29 cellular contexts compared by ENCODE assay signal in genomic region chr13:112965103-112965502, GRCh38. TPM values are rescaled to one million over a fixed set of nuclear protein-coding genes. Genes with fewer than 3 reads are reported as not detected.
DNase-seq lines count a peak whose midpoint lies in the region; ATAC-seq and TF ChIP-seq lines count a peak whose summit lies in the region.
"Had no signal": no experiment of that assay in that cellular context is flagged by ENCODE, and none has a peak within 500 bp of the region (broad histone marks: within the 10 kb centered on the region; RNA-seq: fewer than 3 reads in every experiment).

No MANE protein-coding gene starts in this region.

- H3K14ac ChIP-seq in trophoblast cell (ENCODE audit: low read length): no peak overlapping the region

- H3K9me2 ChIP-seq in GM23338 (ENCODE audit: insufficient read depth): no peaks in the 10 kb centered on the region

- TF ChIP-seq CTCF in upper lobe of right lung (IDR thresholded peaks at IDR 0.05): no peak
- no peak for TF ChIP-seq CTCF in GM23338 (conservative IDR thresholded peaks at IDR 0.05; ENCODE audit: low read depth in 2 of 2)

- H3K9me3 ChIP-seq in right cardiac atrium (ENCODE audit: control insufficient read depth, low read length) (no peaks in the 10 kb centered on the region), trophoblast cell (ENCODE audit: insufficient read depth, low read depth, low read length) (peaks cover 9% of the 10 kb centered on the region), upper lobe of right lung (no peaks in the 10 kb centered on the region)
- H3K9me3 ChIP-seq: adrenal gland, breast epithelium, SJCRH30 had no signal

- no peak overlapping the region for H3K23ac ChIP-seq in trophoblast cell (ENCODE audit: low read length)

- H2AK5ac ChIP-seq in trophoblast cell (ENCODE audit: low read length): no peak overlapping the region

- H3K36me3 Mint-ChIP-seq in activated T-helper 1 cell treated with anti-CD3 and anti-CD28 coated beads, Interleukin-12 subunit alpha, Interleukin-12 subunit beta, Interleukin-2, Interleukin-4 antibody, amounts not matched to agents 30 ng/mL and 10 ng/mL and 1 ng/mL, durations not matched to agents 14 hours and 24 hours and 36 hours (ENCODE audit: low read depth): no peaks in the 10 kb centered on the region
- no peaks in the 10 kb centered on the region for H3K36me3 Mint-ChIP-seq in GM23338 (ENCODE audit: low read depth)
- H3K36me3 Mint-ChIP-seq: naive B cell, type B pancreatic cell had no signal

- no peaks in the 10 kb centered on the region for H3K36me3 ChIP-seq in trophoblast cell (ENCODE audit: control insufficient read depth in 1 of 2, insufficient read depth in 2 of 2, low read length in 2 of 2)
- H3K36me3 ChIP-seq in upper lobe of right lung: no peaks in the 10 kb centered on the region
- no peaks in the 10 kb centered on the region for H3K36me3 ChIP-seq in GM23338 (ENCODE audit: insufficient read depth)
- H3K36me3 ChIP-seq: adrenal gland, breast epithelium, SJCRH30 had no signal

- H3K4me2 ChIP-seq in trophoblast cell (ENCODE audit: low read length) (no peak overlapping the region), GM23338 (no peak overlapping the region)

- H3K27ac ChIP-seq in right cardiac atrium (ENCODE audit: low read length) (peak overlapping the region; percentile 74), trophoblast cell (ENCODE audit: low read depth, low read length) (no peak overlapping the region), upper lobe of right lung (peak overlapping the region; percentile 36), GM23338 (ENCODE audit: low read depth) (no peak overlapping the region)
- H3K27ac ChIP-seq: coronary artery, SJCRH30 had no signal

- no peak overlapping the region for H3K18ac ChIP-seq in trophoblast cell (ENCODE audit: low read length)

- H3K4me3 ChIP-seq in right cardiac atrium (ENCODE audit: low read length) (no peak overlapping the region), trophoblast cell (ENCODE audit: low read depth, low read length) (peak overlapping the region; percentile 44), upper lobe of right lung (no peak overlapping the region), GM23338 (no peak overlapping the region)
- H3K4me3 ChIP-seq: adrenal gland, breast epithelium, coronary artery, K562, SJCRH30 had no signal

- H3K27me3 ChIP-seq in right cardiac atrium (ENCODE audit: control insufficient read depth, insufficient read depth): no peaks in the 10 kb centered on the region
- H3K27me3 ChIP-seq in trophoblast cell (ENCODE audit: insufficient read depth, low read length): peaks cover 15% of the 10 kb centered on the region
- H3K27me3 ChIP-seq in upper lobe of right lung: peaks cover 6% of the 10 kb centered on the region
- H3K27me3 ChIP-seq in GM23338 (ENCODE audit: insufficient read depth): 0 out of 2 replicates have a peak, but pooled peaks cover 3% of the 10 kb centered on the region
- H3K27me3 ChIP-seq: breast epithelium had no signal

- H3K9me3 Mint-ChIP-seq in activated T-helper 1 cell treated with anti-CD3 and anti-CD28 coated beads, Interleukin-12 subunit alpha, Interleukin-12 subunit beta, Interleukin-2, Interleukin-4 antibody, amounts not matched to agents 30 ng/mL and 10 ng/mL and 1 ng/mL, durations not matched to agents 14 hours and 24 hours and 36 hours: no peaks in the 10 kb centered on the region
- H3K9me3 Mint-ChIP-seq in GM23338: no peaks in the 10 kb centered on the region
- H3K9me3 Mint-ChIP-seq: activated T-helper 2 cell treated with anti-CD3 and anti-CD28 coated beads, Interferon-gamma antibody, Interleukin-2, Interleukin-4, amounts not matched to agents 10 μg/mL and 5 μg/mL and 100 μg/mL, durations not matched to agents 14 hours and 24 hours and 36 hours; CD4-positive, alpha-beta T cell; naive B cell; stimulated activated naive CD8-positive, alpha-beta T cell treated with anti-CD3 and anti-CD28 coated beads, Interleukin-15, Interleukin-2, amounts not matched to agents 100 ng/mL and 50 ng/mL, for 24 hours; type B pancreatic cell had no signal

- H3K4ac ChIP-seq in trophoblast cell (ENCODE audit: low read depth, low read length): no peak overlapping the region

- no peak overlapping the region for H3K27ac Mint-ChIP-seq in activated T-helper 1 cell treated with anti-CD3 and anti-CD28 coated beads, Interleukin-12 subunit alpha, Interleukin-12 subunit beta, Interleukin-2, Interleukin-4 antibody, amounts not matched to agents 30 ng/mL and 10 ng/mL and 1 ng/mL, durations not matched to agents 14 hours and 24 hours and 36 hours
- no peak overlapping the region for H3K27ac Mint-ChIP-seq in GM23338
- H3K27ac Mint-ChIP-seq: activated T-helper 2 cell treated with anti-CD3 and anti-CD28 coated beads, Interferon-gamma antibody, Interleukin-2, Interleukin-4, amounts not matched to agents 10 μg/mL and 5 μg/mL and 100 μg/mL, durations not matched to agents 14 hours and 24 hours and 36 hours; CD4-positive, alpha-beta T cell; stimulated activated naive CD8-positive, alpha-beta T cell treated with anti-CD3 and anti-CD28 coated beads, Interleukin-15, Interleukin-2, amounts not matched to agents 100 ng/mL and 50 ng/mL, for 24 hours; type B pancreatic cell had no signal

- no peak overlapping the region for H3K9ac ChIP-seq in trophoblast cell (ENCODE audit: low read length)

- H2AFZ ChIP-seq in trophoblast cell (ENCODE audit: insufficient read depth, low read length, poor library complexity): no peak overlapping the region
- H2AFZ ChIP-seq in GM23338: no peak overlapping the region

- H3K4me3 Mint-ChIP-seq in activated T-helper 1 cell treated with anti-CD3 and anti-CD28 coated beads, Interleukin-12 subunit alpha, Interleukin-12 subunit beta, Interleukin-2, Interleukin-4 antibody, amounts not matched to agents 30 ng/mL and 10 ng/mL and 1 ng/mL, durations not matched to agents 14 hours and 24 hours and 36 hours: no peak overlapping the region
- H3K4me3 Mint-ChIP-seq in GM23338: no peak overlapping the region
- H3K4me3 Mint-ChIP-seq: CD4-positive, alpha-beta T cell; stimulated activated naive CD8-positive, alpha-beta T cell treated with anti-CD3 and anti-CD28 coated beads, Interleukin-15, Interleukin-2, amounts not matched to agents 100 ng/mL and 50 ng/mL, for 24 hours; type B pancreatic cell had no signal

- peak; percentile 59 for DNase-seq in activated effector memory CD4-positive, alpha-beta T cell treated with anti-CD3 and anti-CD28 coated beads, Interleukin-2, amount 50 U/mL, for 16 hours
- no peak for DNase-seq in activated effector memory CD4-positive, alpha-beta T cell treated with Interleukin-2 at 50 U/mL for 16 hours
- DNase-seq in right cardiac atrium: peak in 2 of 3 donors; percentile 53
- no peak for DNase-seq in trophoblast cell
- DNase-seq in upper lobe of right lung: no peak
- DNase-seq in activated T-helper 1 cell treated with anti-CD3 and anti-CD28 coated beads, Interleukin-12 subunit alpha, Interleukin-12 subunit beta, Interleukin-2, Interleukin-4 antibody, amounts not matched to agents 30 ng/mL and 10 ng/mL and 1 ng/mL, durations not matched to agents 14 hours and 24 hours and 36 hours (ENCODE audit: low spot score): no peak
- DNase-seq in GM23338 (ENCODE audit: low spot score): no peak
- DNase-seq: 8988T; activated CD4-positive, alpha-beta T cell treated with anti-CD3 and anti-CD28 coated beads, Interleukin-2, amount 50 U/mL, for 48 hours; activated CD4-positive, CD25-positive, alpha-beta regulatory T cell; activated CD8-positive, alpha-beta memory T cell treated with anti-CD3 and anti-CD28 coated beads, Interleukin-2, amount 50 U/mL, for 48 hours; CD4-positive, alpha-beta T cell; mesendoderm; naive B cell; NCI-H1105 treated with DMSO at 0.1 percent for 48 hours; NCI-H2081; NCI-H446 treated with DMSO at 0.1 percent for 48 hours; occipital lobe; SJCRH30 had no signal

- peak in 1 of 2 donors; percentile 58 for ATAC-seq in right cardiac atrium
- no peak for ATAC-seq in upper lobe of right lung
- ATAC-seq in GM23338: no peak
- ATAC-seq in GM18519 (IDR thresholded peaks at IDR 0.05; ENCODE audit: low FRiP score, unreplicated experiment): no peak
- ATAC-seq: K562, Panc1 had no signal

- H2BK5ac ChIP-seq in trophoblast cell (ENCODE audit: low read depth, low read length, poor library complexity): no peak overlapping the region

- 0 out of 2 replicates have a peak, but pooled peaks cover 9% of the 10 kb centered on the region for H3F3A ChIP-seq in GM23338 (replicated peaks; ENCODE audit: low read depth)

- WGBS in right cardiac atrium: 50% methylated on average over 12 of the region's 12 CpGs
- WGBS in trophoblast cell (ENCODE audit: extremely low coverage, insufficient coverage, insufficient read length): no CpG with 5 or more reads among the region's 12 CpGs

- H3K79me1 ChIP-seq in trophoblast cell (ENCODE audit: low read length): no peaks in the 10 kb centered on the region

- no peak overlapping the region for H4K91ac ChIP-seq in trophoblast cell (ENCODE audit: low read depth, low read length)

- no peak overlapping the region for H2BK12ac ChIP-seq in trophoblast cell (ENCODE audit: low read length)

- H4K8ac ChIP-seq in trophoblast cell (ENCODE audit: low read depth, low read length): no peak overlapping the region

- H3K4me1 ChIP-seq in right cardiac atrium (ENCODE audit: control insufficient read depth, insufficient read depth, low read length): peaks cover under 1% of the 10 kb centered on the region
- H3K4me1 ChIP-seq in trophoblast cell (ENCODE audit: control insufficient read depth in 1 of 2, insufficient read depth in 2 of 2, low read length in 2 of 2): peaks cover 4 to 8% of the 10 kb centered on the region in 2 experiments
- H3K4me1 ChIP-seq in upper lobe of right lung: peaks cover 19% of the 10 kb centered on the region
- H3K4me1 ChIP-seq in GM23338 (ENCODE audit: insufficient read depth): peaks cover 8% of the 10 kb centered on the region
- H3K4me1 ChIP-seq: breast epithelium had no signal

- H3K4me1 Mint-ChIP-seq in activated T-helper 1 cell treated with anti-CD3 and anti-CD28 coated beads, Interleukin-12 subunit alpha, Interleukin-12 subunit beta, Interleukin-2, Interleukin-4 antibody, amounts not matched to agents 30 ng/mL and 10 ng/mL and 1 ng/mL, durations not matched to agents 14 hours and 24 hours and 36 hours (ENCODE audit: low read depth): peaks cover 9% of the 10 kb centered on the region
- H3K4me1 Mint-ChIP-seq in GM23338: peaks cover 10% of the 10 kb centered on the region

- H3K27me3 Mint-ChIP-seq in activated T-helper 1 cell treated with anti-CD3 and anti-CD28 coated beads, Interleukin-12 subunit alpha, Interleukin-12 subunit beta, Interleukin-2, Interleukin-4 antibody, amounts not matched to agents 30 ng/mL and 10 ng/mL and 1 ng/mL, durations not matched to agents 14 hours and 24 hours and 36 hours (ENCODE audit: insufficient read depth): peaks cover 20% of the 10 kb centered on the region
- peaks cover 27% of the 10 kb centered on the region for H3K27me3 Mint-ChIP-seq in GM23338 (ENCODE audit: insufficient read depth, low read depth, poor library complexity)
- H3K27me3 Mint-ChIP-seq: CD4-positive, alpha-beta T cell; stimulated activated naive CD8-positive, alpha-beta T cell treated with anti-CD3 and anti-CD28 coated beads, Interleukin-15, Interleukin-2, amounts not matched to agents 100 ng/mL and 50 ng/mL, for 24 hours had no signal

- H4K12ac ChIP-seq in trophoblast cell (ENCODE audit: low read depth, low read length): no peak overlapping the region

- peaks cover 7% of the 10 kb centered on the region; the same call in 1 of the 2 replicates for H4K20me1 ChIP-seq in GM23338 (replicated peaks; ENCODE audit: insufficient read depth)

- H3K79me2 ChIP-seq in trophoblast cell (ENCODE audit: control insufficient read depth, insufficient read depth, low read length, poor library complexity) (no peaks in the 10 kb centered on the region), GM23338 (replicated peaks; ENCODE audit: insufficient read depth) (no peaks in the 10 kb centered on the region)

- intact Hi-C loops in right cardiac atrium (cut with DNase I) (no loop called here), upper lobe of right lung (cut with DNase I) (no loop called here)
- intact Hi-C loops in activated T-helper 1 cell treated with anti-CD3 and anti-CD28 coated beads, Interleukin-12 subunit alpha, Interleukin-12 subunit beta, Interleukin-2, Interleukin-4 antibody, amounts not matched to agents 30 ng/mL and 10 ng/mL and 1 ng/mL, durations not matched to agents 14 hours and 24 hours and 36 hours (cut with micrococcal nuclease): no loop called here

- no peak overlapping the region for H2BK120ac ChIP-seq in trophoblast cell (ENCODE audit: insufficient read depth, low read length, poor library complexity)

RNA-seq across cellular contexts. Expression of gene MCF2L, which starts 3.9 kb away (rescaled TPM):
- total RNA-seq in right cardiac atrium (10 to 100 TPM; 18.0 to 47.5 (median 27.4) TPM), upper lobe of right lung (69.7 TPM)
- polyA plus RNA-seq in right cardiac atrium (33.2 TPM), GM23338 (2016; fragmentation: Nextera tagmentation; extraction: Ambion mirVana) (4.8 and 7.4 TPM in 2 replicates)
- 0.68 and 0.77 TPM in 2 replicates for polyA plus RNA-seq in trophoblast cell (2013)
- 0.42 TPM in 1 of 2 replicates, not detected in the other for total RNA-seq in activated T-helper 1 cell treated with anti-CD3 and anti-CD28 coated beads, Interleukin-12 subunit alpha, Interleukin-12 subunit beta, Interleukin-2, Interleukin-4 antibody, amounts not matched to agents 30 ng/mL and 10 ng/mL and 1 ng/mL, durations not matched to agents 14 hours and 24 hours and 36 hours
- 22.9 and 25.6 TPM in 2 replicates for total RNA-seq in GM23338 (2014; rRNA removed; shearing (Covaris generic))
- total RNA-seq: MCF 10A had no signal

Comparison
In these comparisons a context has a peak if more than half of its experiments do, and no peak if none do; other contexts are left out.
1. DNase-seq: peak in activated effector memory CD4-positive, alpha-beta T cell treated with anti-CD3 and anti-CD28 coated beads, Interleukin-2, amount 50 U/mL, for 16 hours (single experiment) and right cardiac atrium (2 of 3); none in activated effector memory CD4-positive, alpha-beta T cell treated with Interleukin-2 at 50 U/mL for 16 hours (single experiment), trophoblast cell (0 of 2), upper lobe of right lung (single experiment), activated T-helper 1 cell treated with anti-CD3 and anti-CD28 coated beads, Interleukin-12 subunit alpha, Interleukin-12 subunit beta, Interleukin-2, Interleukin-4 antibody, amounts not matched to agents 30 ng/mL and 10 ng/mL and 1 ng/mL, durations not matched to agents 14 hours and 24 hours and 36 hours (single experiment) and GM23338 (single experiment).
2. H3K27ac ChIP-seq: peak in right cardiac atrium (single experiment) and upper lobe of right lung (single experiment); none in trophoblast cell (single experiment) and GM23338 (single experiment).
3. RNA of gene MCF2L, which starts 3.9 kb away (total RNA-seq): 69.7 TPM in upper lobe of right lung (single experiment), 18.0 to 47.5 TPM in right cardiac atrium and 22.9 to 25.6 TPM in GM23338; 0.42 TPM in activated T-helper 1 cell treated with anti-CD3 and anti-CD28 coated beads, Interleukin-12 subunit alpha, Interleukin-12 subunit beta, Interleukin-2, Interleukin-4 antibody, amounts not matched to agents 30 ng/mL and 10 ng/mL and 1 ng/mL, durations not matched to agents 14 hours and 24 hours and 36 hours; every median in the first group is over 10 times any median in the second.